Comparison of ENCODE assay signal across 14 cellular contexts in genomic region chr21:41897047-41897669, GRCh38.
"Had no signal": no experiment of that assay in that cellular context is flagged by ENCODE, and none has a peak within 500 bp of the region (broad histone marks: within the 10 kb centered on the region; RNA-seq: fewer than 3 reads in every experiment).

No MANE protein-coding gene starts in this region.

- H3K36me3 ChIP-seq: breast epithelium had no signal

- H3K4me3 ChIP-seq: breast epithelium, lower lobe of right lung, right atrium auricular region, skin epidermis had no signal

- H3K27me3 ChIP-seq: breast epithelium, right atrium auricular region had no signal

- DNase-seq: activated CD4-positive, alpha-beta T cell treated with anti-CD3 and anti-CD28 coated beads, Interleukin-2, amount 10 ng/mL, durations not matched to agents 7 days and 5 days; activated CD8-positive, alpha-beta memory T cell treated with anti-CD3 and anti-CD28 coated beads, Interleukin-2, amount 50 U/mL, for 48 hours; activated naive CD8-positive, alpha-beta T cell treated with anti-CD3 and anti-CD28 coated beads for 36 hours; anterior cingulate cortex; immature natural killer cell; lower lobe of right lung; midbrain; stimulated activated CD4-positive, alpha-beta T cell treated with anti-CD3 and anti-CD28 coated beads, Interleukin-4, amount 100 ng/mL, for 4 hours; stimulated activated CD8-positive, alpha-beta memory T cell treated with anti-CD3 and anti-CD28 coated beads, Interleukin-4, amount 100 ng/mL, for 48 hours; SW 1271 had no signal

- H3K4me3 Mint-ChIP-seq: activated CD4-positive, alpha-beta T cell treated with anti-CD3 and anti-CD28 coated beads, Interleukin-2, amount 10 ng/mL, durations not matched to agents 7 days and 5 days; activated naive CD8-positive, alpha-beta T cell treated with anti-CD3 and anti-CD28 coated beads for 36 hours; immature natural killer cell; stimulated activated naive CD8-positive, alpha-beta T cell treated with anti-CD3 and anti-CD28 coated beads, Interleukin-15, Interleukin-2, amounts not matched to agents 100 ng/mL and 50 ng/mL, for 24 hours had no signal

- H3K4me1 ChIP-seq: breast epithelium, lower lobe of right lung, right atrium auricular region had no signal

- H3K9me3 Mint-ChIP-seq: activated CD4-positive, alpha-beta T cell treated with anti-CD3 and anti-CD28 coated beads, Interleukin-2, amount 10 ng/mL, durations not matched to agents 7 days and 5 days; activated naive CD8-positive, alpha-beta T cell treated with anti-CD3 and anti-CD28 coated beads for 36 hours; immature natural killer cell; stimulated activated naive CD8-positive, alpha-beta T cell treated with anti-CD3 and anti-CD28 coated beads, Interleukin-15, Interleukin-2, amounts not matched to agents 100 ng/mL and 50 ng/mL, for 24 hours had no signal

- H3K27ac ChIP-seq: breast epithelium, lower lobe of right lung, right atrium auricular region, skin epidermis had no signal

- H3K27me3 Mint-ChIP-seq: activated CD4-positive, alpha-beta T cell treated with anti-CD3 and anti-CD28 coated beads, Interleukin-2, amount 10 ng/mL, durations not matched to agents 7 days and 5 days; activated naive CD8-positive, alpha-beta T cell treated with anti-CD3 and anti-CD28 coated beads for 36 hours; stimulated activated naive CD8-positive, alpha-beta T cell treated with anti-CD3 and anti-CD28 coated beads, Interleukin-15, Interleukin-2, amounts not matched to agents 100 ng/mL and 50 ng/mL, for 24 hours had no signal

- H3K27ac Mint-ChIP-seq: activated CD4-positive, alpha-beta T cell treated with anti-CD3 and anti-CD28 coated beads, Interleukin-2, amount 10 ng/mL, durations not matched to agents 7 days and 5 days; activated naive CD8-positive, alpha-beta T cell treated with anti-CD3 and anti-CD28 coated beads for 36 hours; immature natural killer cell; stimulated activated naive CD8-positive, alpha-beta T cell treated with anti-CD3 and anti-CD28 coated beads, Interleukin-15, Interleukin-2, amounts not matched to agents 100 ng/mL and 50 ng/mL, for 24 hours had no signal

- H3K9me3 ChIP-seq: breast epithelium, lower lobe of right lung, right atrium auricular region had no signal
